Comparison of ENCODE assay signal across 17 cellular contexts in the genomic region with DNA sequence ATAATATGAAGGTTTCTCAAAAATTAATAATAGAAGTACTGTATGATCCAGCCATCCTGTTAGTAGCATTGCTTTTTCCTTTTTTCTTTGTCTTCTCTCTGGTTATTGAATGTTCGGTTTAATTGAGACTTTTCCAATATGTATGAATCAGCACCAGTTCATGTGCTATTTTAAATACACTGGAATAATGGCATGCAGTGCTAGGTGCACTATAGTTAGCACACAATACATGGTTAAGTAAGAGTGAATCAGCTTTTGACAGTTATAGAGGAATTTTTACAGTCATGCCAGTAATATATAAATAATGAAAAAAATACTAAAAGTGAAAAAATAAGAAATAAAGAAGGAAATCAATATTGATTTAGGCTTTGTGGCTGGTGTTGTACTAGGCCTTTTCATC.
DNase-seq lines count a peak whose midpoint lies in the region; TF ChIP-seq lines count a peak whose summit lies in the region.
"Had no signal": no experiment of that assay in that cellular context is flagged by ENCODE, and none has a peak within 500 bp of the region (broad histone marks: within the 10 kb centered on the region; RNA-seq: fewer than 3 reads in every experiment).

No MANE protein-coding gene starts in this region.

- H3K4me3 ChIP-seq in ACC112 (ENCODE audit: low read depth, low read length) (no peak overlapping the region), mesendoderm (ENCODE audit: low read length) (no peak overlapping the region), WERI-Rb-1 (ENCODE audit: low read depth, low read length) (no peak overlapping the region), vagina (no peak overlapping the region)
- H3K4me3 ChIP-seq: GM12878 had no signal

- H3K23ac ChIP-seq in mesendoderm (ENCODE audit: low read length), result no peak overlapping the region

- H4K8ac ChIP-seq in mesendoderm (ENCODE audit: low read depth, low read length), result no peak overlapping the region

- H3K36me3 ChIP-seq in ACC112 (ENCODE audit: insufficient read depth, low read length) (no peaks in the 10 kb centered on the region), mesendoderm (ENCODE audit: control insufficient read depth, insufficient read depth, low read length) (no peaks in the 10 kb centered on the region), WERI-Rb-1 (no peaks in the 10 kb centered on the region), vagina (no peaks in the 10 kb centered on the region)

- no peak overlapping the region for H3K4ac ChIP-seq in mesendoderm (ENCODE audit: low read depth, low read length)

- no peak overlapping the region for H2AK5ac ChIP-seq in mesendoderm (ENCODE audit: low read length)

- H3K79me1 ChIP-seq in mesendoderm (ENCODE audit: low read length), result no peaks in the 10 kb centered on the region

- H2BK120ac ChIP-seq in mesendoderm (ENCODE audit: low read depth, low read length), result no peak overlapping the region

- H3K4me1 Mint-ChIP-seq in mesothelial cell of epicardium, result peaks cover 9% of the 10 kb centered on the region
- H3K4me1 Mint-ChIP-seq: B cell had no signal

- H3K9me3 ChIP-seq in WERI-Rb-1 (ENCODE audit: severe bottlenecking) (no peaks in the 10 kb centered on the region), vagina (no peaks in the 10 kb centered on the region)

- H3K9ac ChIP-seq in mesendoderm (ENCODE audit: low read length), result no peak overlapping the region

- no peaks in the 10 kb centered on the region for H3K27me3 Mint-ChIP-seq in mesothelial cell of epicardium (ENCODE audit: low read depth)
- H3K27me3 Mint-ChIP-seq: B cell; CD4-positive, alpha-beta T cell had no signal

- H2AFZ ChIP-seq in ACC112 (ENCODE audit: low read length, unreplicated experiment), result peak overlapping the region; percentile 3

- H3K56ac ChIP-seq in mesendoderm (ENCODE audit: low read length), result no peak overlapping the region

- no peak for TF ChIP-seq CTCF in mesothelial cell of epicardium (IDR thresholded peaks at IDR 0.05; ENCODE audit: unreplicated experiment)
- TF ChIP-seq CTCF in WERI-Rb-1 (IDR thresholded peaks at IDR 0.05; ENCODE audit: low read depth, low read length), result no peak
- TF ChIP-seq CTCF in vagina (IDR thresholded peaks at IDR 0.05), result no peak

- H3K27ac ChIP-seq in ACC112 (ENCODE audit: low read depth, low read length) (no peak overlapping the region), epithelial cell of prostate (peak overlapping the region; percentile 5), mesendoderm (ENCODE audit: low read depth, low read length) (no peak overlapping the region), WERI-Rb-1 (no peak overlapping the region), vagina (no peak overlapping the region)
- H3K27ac ChIP-seq: 22Rv1 had no signal

- H3K27ac Mint-ChIP-seq in mesothelial cell of epicardium, result no peak overlapping the region
- H3K27ac Mint-ChIP-seq: B cell; CD4-positive, alpha-beta T cell had no signal

- H3K4me1 ChIP-seq in ACC112 (ENCODE audit: control insufficient read depth, insufficient read depth, low read length, unreplicated experiment) (peaks cover 6% of the 10 kb centered on the region), mesendoderm (ENCODE audit: control insufficient read depth, low read depth, low read length) (peaks cover 6% of the 10 kb centered on the region), vagina (no peaks in the 10 kb centered on the region)

- no peak overlapping the region for H3K4me2 ChIP-seq in mesendoderm (ENCODE audit: low read length)

- TF ChIP-seq POLR2A in vagina (IDR thresholded peaks at IDR 0.05), result no peak

- H3K18ac ChIP-seq in mesendoderm (ENCODE audit: low read length), result no peak overlapping the region

- H3K27me3 ChIP-seq in ACC112 (ENCODE audit: insufficient read depth, low read length) (no peaks in the 10 kb centered on the region), mesendoderm (ENCODE audit: insufficient read depth, low read length, poor library complexity) (no peaks in the 10 kb centered on the region), WERI-Rb-1 (ENCODE audit: insufficient read depth, low read depth, severe bottlenecking) (no peaks in the 10 kb centered on the region), vagina (no peaks in the 10 kb centered on the region)

- peak overlapping the region; percentile 36 for H2BK15ac ChIP-seq in mesendoderm (replicated peaks; ENCODE audit: low read depth)

- no peak overlapping the region for H2BK5ac ChIP-seq in mesendoderm (ENCODE audit: low read length)

- intact Hi-C loops in vagina (cut with DNase I), result no loop called here

- DNase-seq in HS-5 (ENCODE audit: low read depth) (peak; percentile 26), epithelial cell of prostate (ENCODE audit: low read depth, low spot score) (no peak), mesendoderm (no peak), mesothelial cell of epicardium (ENCODE audit: low spot score in 2 of 2, unreplicated experiment in 2 of 2) (no peak), WERI-Rb-1 (no peak), 8988T (no peak), vagina (ENCODE audit: extremely low spot score in 2 of 2) (no peak)
- DNase-seq: ACHN; C1 segment of cervical spinal cord; Calu3; CD4-positive, alpha-beta T cell; DMS 273 treated with DMSO at 0.1 percent for 48 hours; H7 had no signal

- H3K36me3 Mint-ChIP-seq in mesothelial cell of epicardium, result no peaks in the 10 kb centered on the region

- H3K79me2 ChIP-seq in ACC112 (ENCODE audit: control insufficient read depth, insufficient read depth, low read length, unreplicated experiment) (no peaks in the 10 kb centered on the region), mesendoderm (ENCODE audit: control insufficient read depth, insufficient read depth, low read length) (no peaks in the 10 kb centered on the region)

- no peak overlapping the region for H3K4me3 Mint-ChIP-seq in mesothelial cell of epicardium
- H3K4me3 Mint-ChIP-seq: B cell; CD4-positive, alpha-beta T cell had no signal

- H3K9me3 Mint-ChIP-seq in mesothelial cell of epicardium, result no peaks in the 10 kb centered on the region
- H3K9me3 Mint-ChIP-seq: CD4-positive, alpha-beta T cell had no signal

- WGBS in mesendoderm (ENCODE audit: extremely low coverage, insufficient coverage, low lambda C conversion rate), result no CpG with 5 or more reads among the region's 1 CpG

- no peak overlapping the region for H4K5ac ChIP-seq in mesendoderm (ENCODE audit: low read length)
